25 cellular contexts compared by ENCODE assay signal in genomic region chr5:168897387-168898122, GRCh38.
"Had no signal": no experiment of that assay in that cellular context is flagged by ENCODE, and none has a peak within 500 bp of the region (broad histone marks: within the 10 kb centered on the region; RNA-seq: fewer than 3 reads in every experiment).

No MANE protein-coding gene starts in this region.

- H3K4me1 Mint-ChIP-seq: activated CD8-positive, alpha-beta memory T cell treated with anti-CD3 and anti-CD28 coated beads, Interleukin-2, amount 10 ng/mL, durations not matched to agents 7 days and 5 days; activated naive CD4-positive, alpha-beta T cell treated with anti-CD3 and anti-CD28 coated beads, Interleukin-2, amount 50 U/mL, for 24 hours had no signal

- H3K27ac ChIP-seq: breast epithelium, heart left ventricle, ovary, sigmoid colon, tibial nerve had no signal

- H3K9me3 Mint-ChIP-seq: activated naive CD4-positive, alpha-beta T cell treated with anti-CD3 and anti-CD28 coated beads, Interleukin-2, amount 50 U/mL, for 24 hours; activated naive CD8-positive, alpha-beta T cell treated with anti-CD3 and anti-CD28 coated beads, Interleukin-2, amount 50 U/mL, for 24 hours; activated T-helper 2 cell treated with anti-CD3 and anti-CD28 coated beads, Interferon-gamma antibody, Interleukin-2, Interleukin-4, amounts not matched to agents 10 μg/mL and 5 μg/mL and 100 μg/mL, durations not matched to agents 14 hours and 24 hours and 36 hours; dendritic cell treated with granulocyte-macrophage colony-stimulating factor and Interleukin-4, amounts not matched to agents 40 ng/mL and 50 ng/mL, for 4 days; endodermal cell had no signal

- DNase-seq: activated CD4-positive, alpha-beta T cell treated with anti-CD3 and anti-CD28 coated beads for 36 hours; activated CD4-positive, CD25-positive, alpha-beta regulatory T cell; activated CD8-positive, alpha-beta memory T cell treated with anti-CD3 and anti-CD28 coated beads, Interleukin-2, amount 10 ng/mL, durations not matched to agents 7 days and 5 days; activated CD8-positive, alpha-beta T cell treated with anti-CD3 and anti-CD28 coated beads, Interleukin-2, amount 10 ng/mL, durations not matched to agents 7 days and 5 days; activated naive CD8-positive, alpha-beta T cell treated with anti-CD3 and anti-CD28 coated beads, Interleukin-2, amount 50 U/mL, for 24 hours; activated T-cell treated with anti-CD3 and anti-CD28 coated beads, Interleukin-2, amount 50 U/mL, for 48 hours; central memory CD4-positive, alpha-beta T cell; endodermal cell; foreskin fibroblast; heart left ventricle; hypothalamus; naive thymus-derived CD8-positive, alpha-beta T cell; ovary; sigmoid colon; stimulated activated CD4-positive, alpha-beta T cell treated with anti-CD3 and anti-CD28 coated beads, Interleukin-15, amount 100 ng/mL, for 24 hours; stimulated activated CD4-positive, alpha-beta T cell treated with anti-CD3 and anti-CD28 coated beads, Interleukin-2, amount 100 ng/mL, for 24 hours; stimulated activated naive CD4-positive, alpha-beta T cell treated with Interleukin-2 at 50 U/mL for 16 hours had no signal

- H3K27ac Mint-ChIP-seq: activated CD4-positive, alpha-beta T cell treated with anti-CD3 and anti-CD28 coated beads for 36 hours; activated CD8-positive, alpha-beta memory T cell treated with anti-CD3 and anti-CD28 coated beads, Interleukin-2, amount 10 ng/mL, durations not matched to agents 7 days and 5 days; activated CD8-positive, alpha-beta T cell treated with anti-CD3 and anti-CD28 coated beads, Interleukin-2, amount 10 ng/mL, durations not matched to agents 7 days and 5 days; activated naive CD4-positive, alpha-beta T cell treated with anti-CD3 and anti-CD28 coated beads, Interleukin-2, amount 50 U/mL, for 24 hours; activated naive CD8-positive, alpha-beta T cell treated with anti-CD3 and anti-CD28 coated beads, Interleukin-2, amount 50 U/mL, for 24 hours; activated T-helper 2 cell treated with anti-CD3 and anti-CD28 coated beads, Interferon-gamma antibody, Interleukin-2, Interleukin-4, amounts not matched to agents 10 μg/mL and 5 μg/mL and 100 μg/mL, durations not matched to agents 14 hours and 24 hours and 36 hours; dendritic cell treated with granulocyte-macrophage colony-stimulating factor and Interleukin-4, amounts not matched to agents 40 ng/mL and 50 ng/mL, for 4 days; endodermal cell; naive thymus-derived CD8-positive, alpha-beta T cell; progenitor cell of endocrine pancreas had no signal

- H3K36me3 Mint-ChIP-seq: activated CD8-positive, alpha-beta memory T cell treated with anti-CD3 and anti-CD28 coated beads, Interleukin-2, amount 10 ng/mL, durations not matched to agents 7 days and 5 days; activated naive CD4-positive, alpha-beta T cell treated with anti-CD3 and anti-CD28 coated beads, Interleukin-2, amount 50 U/mL, for 24 hours; naive thymus-derived CD8-positive, alpha-beta T cell had no signal

- H3K4me1 ChIP-seq: breast epithelium, sigmoid colon, tibial nerve had no signal

- H3K4me3 ChIP-seq: breast epithelium, heart left ventricle, ovary, sigmoid colon, smooth muscle cell, tibial nerve had no signal

- H3K27me3 ChIP-seq: breast epithelium, heart left ventricle, ovary, sigmoid colon, tibial nerve had no signal

- H3K4me3 Mint-ChIP-seq: activated CD4-positive, alpha-beta T cell treated with anti-CD3 and anti-CD28 coated beads for 36 hours; activated CD8-positive, alpha-beta memory T cell treated with anti-CD3 and anti-CD28 coated beads, Interleukin-2, amount 10 ng/mL, durations not matched to agents 7 days and 5 days; activated CD8-positive, alpha-beta T cell treated with anti-CD3 and anti-CD28 coated beads, Interleukin-2, amount 10 ng/mL, durations not matched to agents 7 days and 5 days; activated naive CD4-positive, alpha-beta T cell treated with anti-CD3 and anti-CD28 coated beads, Interleukin-2, amount 50 U/mL, for 24 hours; activated naive CD8-positive, alpha-beta T cell treated with anti-CD3 and anti-CD28 coated beads, Interleukin-2, amount 50 U/mL, for 24 hours; dendritic cell treated with granulocyte-macrophage colony-stimulating factor and Interleukin-4, amounts not matched to agents 40 ng/mL and 50 ng/mL, for 4 days; endodermal cell; naive thymus-derived CD8-positive, alpha-beta T cell had no signal

- H3K36me3 ChIP-seq: breast epithelium, heart left ventricle, ovary, sigmoid colon, tibial nerve had no signal

- H3K4me2 ChIP-seq: smooth muscle cell had no signal

- H3K27me3 Mint-ChIP-seq: activated naive CD8-positive, alpha-beta T cell treated with anti-CD3 and anti-CD28 coated beads, Interleukin-2, amount 50 U/mL, for 24 hours had no signal

- ATAC-seq: activated CD4-positive, alpha-beta T cell treated with anti-CD3 and anti-CD28 coated beads for 36 hours; activated CD8-positive, alpha-beta memory T cell treated with anti-CD3 and anti-CD28 coated beads, Interleukin-2, amount 10 ng/mL, durations not matched to agents 7 days and 5 days; activated CD8-positive, alpha-beta T cell treated with anti-CD3 and anti-CD28 coated beads, Interleukin-2, amount 10 ng/mL, durations not matched to agents 7 days and 5 days; activated naive CD8-positive, alpha-beta T cell treated with anti-CD3 and anti-CD28 coated beads, Interleukin-2, amount 50 U/mL, for 24 hours; esophagus mucosa; heart left ventricle; naive thymus-derived CD8-positive, alpha-beta T cell had no signal

- H3K9me3 ChIP-seq: breast epithelium, heart left ventricle, ovary, sigmoid colon, tibial nerve had no signal
